In genomic region chr6:24774696-24775519, GRCh38 we compare ENCODE assay signal across 8 cellular contexts. TPM values are rescaled to one million over a fixed set of nuclear protein-coding genes. Genes with fewer than 3 reads are reported as not detected.
DNase-seq lines count a peak whose midpoint lies in the region; ATAC-seq and TF ChIP-seq lines count a peak whose summit lies in the region.

Gene GMNN, plus strand, starts transcription at chr6:24774937. Its CDS starts 2,310 bp downstream, at chr6:24777247.

- H3K4me3 ChIP-seq in ectodermal cell (ENCODE audit: insufficient read depth, low read depth, low read length) (peak within 1 kb of the TSS; percentile 99), lower lobe of right lung (peak within 1 kb of the TSS; percentile 96)

- H3K4me1 ChIP-seq in ectodermal cell (ENCODE audit: control insufficient read depth, insufficient read depth, low read length) (no peaks in the 10 kb centered on the region), lower lobe of right lung (peaks cover 17% of the 10 kb centered on the region)

- peak within 1 kb of the TSS; percentile 97 for H3K27ac ChIP-seq in ectodermal cell (ENCODE audit: insufficient read depth, low read depth, low read length, poor library complexity, severe bottlenecking)
- peak within 1 kb of the TSS; percentile 90 for H3K27ac ChIP-seq in lower lobe of right lung

- H3K27me3 ChIP-seq in ectodermal cell (ENCODE audit: control insufficient read depth, insufficient read depth, low read length, poor library complexity, severe bottlenecking) = no peaks in the 10 kb centered on the region
- H3K27me3 ChIP-seq in lower lobe of right lung (ENCODE audit: low read depth) = no peaks in the 10 kb centered on the region

- DNase-seq in COLO668 (lab: John Stamatoyannopoulos, UW; ENCODE audit: unreplicated experiment) (peak; percentile 96), GM20000 (ENCODE audit: low spot score) (peak; percentile 95), HS-5 (ENCODE audit: low read depth) (peak; percentile 71), NK-92 (lab: John Stamatoyannopoulos, UW; ENCODE audit: unreplicated experiment) (peak; percentile 89), lower lobe of right lung (peak; percentile 100)
- DNase-seq in activated CD8-positive, alpha-beta memory T cell treated with anti-CD3 and anti-CD28 coated beads for 1 hour (ENCODE audit: extremely low read depth in 1 of 2, low read depth in 1 of 2) = peak; percentile 93 to 100
- DNase-seq in stimulated activated CD4-positive, alpha-beta T cell treated with anti-CD3 and anti-CD28 coated beads, TNF-alpha, amount 100 ng/mL, for 1 hour (ENCODE audit: low read depth in 3 of 3, low spot score in 1 of 3) = peak; percentile 90 to 99 (median 91)

- H3K9me3 ChIP-seq in ectodermal cell (ENCODE audit: control insufficient read depth, low read length) (no peaks in the 10 kb centered on the region), lower lobe of right lung (no peaks in the 10 kb centered on the region)

- TF ChIP-seq CTCF in GM20000 (IDR thresholded peaks at IDR 0.05; ENCODE audit: extremely low read depth, missing control alignments) = no peak
- TF ChIP-seq CTCF in lower lobe of right lung (IDR thresholded peaks at IDR 0.05) = no peak

- intact Hi-C loops in lower lobe of right lung (cut with DNase I) = no loop called here

- WGBS in ectodermal cell, 2 experiments = 1% methylated on average over 75 of the region's 75 CpGs

- peak; percentile 98 to 100 for ATAC-seq in lower lobe of right lung

- H3K36me3 ChIP-seq in ectodermal cell (ENCODE audit: control insufficient read depth, insufficient read depth, low read length) = no peaks in the 10 kb centered on the region
- H3K36me3 ChIP-seq in lower lobe of right lung = no peaks in the 10 kb centered on the region

RNA-seq across cellular contexts. Expression of gene GMNN, which starts in this region (rescaled TPM):
- polyA plus RNA-seq in ectodermal cell (2013, experiment 1 of 4) = 98.4 TPM
- 94.6 TPM for polyA plus RNA-seq in ectodermal cell (2013, experiment 2 of 4)
- 95.7 TPM for polyA plus RNA-seq in ectodermal cell (2013, experiment 3 of 4)
- polyA plus RNA-seq in ectodermal cell (2013, experiment 4 of 4) = 95.1 TPM
- 11.1 TPM for total RNA-seq in lower lobe of right lung

Comparison
In these comparisons a context has a peak if more than half of its experiments do, and no peak if none do; other contexts are left out.
1. Peak in every context shown above with its lines: DNase-seq, ATAC-seq, H3K4me3 ChIP-seq and H3K27ac ChIP-seq.